In genomic region chr20:50245561-50246366, GRCh38 we compare ENCODE assay signal across 1 cellular context.
TF ChIP-seq lines count a peak whose summit lies in the region.

No MANE protein-coding gene starts in this region.

TF ChIP-seq in HepG2, 621 proteins besides CTCF, POLR2A, EP300 and RAD21 (continued from another document and continues in another):
- TF ChIP-seq, protein P1, sequence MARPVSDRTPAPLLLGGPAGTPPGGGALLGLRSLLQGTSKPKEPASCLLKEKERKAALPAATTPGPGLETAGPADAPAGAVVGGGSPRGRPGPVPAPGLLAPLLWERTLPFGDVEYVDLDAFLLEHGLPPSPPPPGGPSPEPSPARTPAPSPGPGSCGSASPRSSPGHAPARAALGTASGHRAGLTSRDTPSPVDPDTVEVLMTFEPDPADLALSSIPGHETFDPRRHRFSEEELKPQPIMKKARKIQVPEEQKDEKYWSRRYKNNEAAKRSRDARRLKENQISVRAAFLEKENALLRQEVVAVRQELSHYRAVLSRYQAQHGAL (CRISPR knock-in tag; IDR thresholded peaks at IDR 0.05; ENCODE audit: not compliant biosample characterization) = no peak
- TF ChIP-seq PITX1 (CRISPR knock-in tag; IDR thresholded peaks at IDR 0.05) (0 out of 2 replicates have a peak, but pooled peaks have one; percentile 34), MAFF (IDR thresholded peaks at IDR 0.05; ENCODE audit: low read depth, low read length) (peak; percentile 56), ZMYM2 (CRISPR knock-in tag; IDR thresholded peaks at IDR 0.05) (no peak), ZMYM4 (CRISPR knock-in tag; IDR thresholded peaks at IDR 0.05) (peak; percentile 19; the same call in 1 of the 2 replicates), ZXDC (CRISPR knock-in tag; IDR thresholded peaks at IDR 0.05) (no peak), CHD4 (IDR thresholded peaks at IDR 0.05; ENCODE audit: borderline replicate concordance, low read length) (peak; percentile 70), ZNF350 (CRISPR knock-in tag; IDR thresholded peaks at IDR 0.05; ENCODE audit: borderline replicate concordance, low read depth) (peak; percentile 25; the same call in 1 of the 2 replicates), HNRNPH1 (optimal IDR thresholded peaks at IDR 0.05; ENCODE audit: low read depth, low read length) (no peak), PHF8 (CRISPR knock-in tag; IDR thresholded peaks at IDR 0.05) (0 out of 2 replicates have a peak, but pooled peaks have one; percentile 20), SNAI1 (CRISPR knock-in tag; IDR thresholded peaks at IDR 0.05; ENCODE audit: borderline replicate concordance) (0 out of 2 replicates have a peak, but pooled peaks have one; percentile 55), NFKB2 (CRISPR knock-in tag; IDR thresholded peaks at IDR 0.05; ENCODE audit: borderline replicate concordance) (no peak), ZNF589 (CRISPR knock-in tag; conservative IDR thresholded peaks at IDR 0.05) (no peak), HDAC2 (CRISPR knock-in tag; IDR thresholded peaks at IDR 0.05) (0 out of 2 replicates have a peak, but pooled peaks have one; percentile 17), ZNF577 (CRISPR knock-in tag; IDR thresholded peaks at IDR 0.05; ENCODE audit: borderline replicate concordance, low read depth) (no peak), MAFK (conservative IDR thresholded peaks at IDR 0.05 in 1 of 2, IDR thresholded peaks at IDR 0.05 in 1 of 2; ENCODE audit: low read length in 2 of 2) (peak; percentile 71 to 80), SKI (IDR thresholded peaks at IDR 0.05; ENCODE audit: partially characterized antibody) (no peak), ZMAT5 (CRISPR knock-in tag; IDR thresholded peaks at IDR 0.05; ENCODE audit: borderline replicate concordance, low read depth) (no peak), ZNF75D (CRISPR knock-in tag; IDR thresholded peaks at IDR 0.05; ENCODE audit: borderline replicate concordance) (no peak), SSRP1 (CRISPR knock-in tag; IDR thresholded peaks at IDR 0.05) (0 out of 2 replicates have a peak, but pooled peaks have one; percentile 46), ZNF263 (CRISPR knock-in tag; IDR thresholded peaks at IDR 0.05) (0 out of 2 replicates have a peak, but pooled peaks have one; percentile 45), ZMYM3 (CRISPR knock-in tag; IDR thresholded peaks at IDR 0.05) (peak; percentile 79), ZNF556 (CRISPR knock-in tag; IDR thresholded peaks at IDR 0.05; ENCODE audit: borderline replicate concordance) (0 out of 2 replicates have a peak, but pooled peaks have one; percentile 18), ZBTB37 (CRISPR knock-in tag; IDR thresholded peaks at IDR 0.05) (no peak), ZNF562 (CRISPR knock-in tag; IDR thresholded peaks at IDR 0.05; ENCODE audit: borderline replicate concordance) (no peak), HNRNPK (IDR thresholded peaks at IDR 0.05; ENCODE audit: low read depth, low read length, poor library complexity, severe bottlenecking) (no peak), GPN1 (CRISPR knock-in tag; IDR thresholded peaks at IDR 0.05; ENCODE audit: borderline replicate concordance) (no peak), TBX2 (CRISPR knock-in tag; IDR thresholded peaks at IDR 0.05; ENCODE audit: borderline replicate concordance) (peak; percentile 34; the same call in 1 of the 2 replicates), ZNF776 (CRISPR knock-in tag; IDR thresholded peaks at IDR 0.05) (0 out of 2 replicates have a peak, but pooled peaks have one; percentile 13), HNF4G (IDR thresholded peaks at IDR 0.05; ENCODE audit: borderline replicate concordance, low read depth, low read length) (peak; percentile 17; the same call in 1 of the 2 replicates), HNF4G (CRISPR knock-in tag; IDR thresholded peaks at IDR 0.05; ENCODE audit: borderline replicate concordance, low read depth) (0 out of 2 replicates have a peak, but pooled peaks have one; percentile 43), IKZF4 (CRISPR knock-in tag; IDR thresholded peaks at IDR 0.05; ENCODE audit: borderline replicate concordance, low read depth, not compliant biosample characterization) (peak; percentile 46), IKZF1 (IDR thresholded peaks at IDR 0.05) (no peak), AHDC1 (CRISPR knock-in tag; IDR thresholded peaks at IDR 0.05; ENCODE audit: borderline replicate concordance) (no peak), EED (CRISPR knock-in tag; IDR thresholded peaks at IDR 0.05) (no peak), STAG1 (CRISPR knock-in tag; IDR thresholded peaks at IDR 0.05) (no peak), MTA1 (CRISPR knock-in tag; IDR thresholded peaks at IDR 0.05; ENCODE audit: borderline replicate concordance) (0 out of 2 replicates have a peak, but pooled peaks have one; percentile 6), ATRX (CRISPR knock-in tag; IDR thresholded peaks at IDR 0.05; ENCODE audit: borderline replicate concordance) (no peak), ZNF609 (CRISPR knock-in tag; IDR thresholded peaks at IDR 0.05; ENCODE audit: borderline replicate concordance) (no peak; the same call in 1 of the 2 replicates), ZNF629 (CRISPR knock-in tag; conservative IDR thresholded peaks at IDR 0.05) (peak; percentile 98), RCOR2 (CRISPR knock-in tag; IDR thresholded peaks at IDR 0.05) (peak; percentile 58; the same call in 1 of the 2 replicates), ZNF605 (CRISPR knock-in tag; IDR thresholded peaks at IDR 0.05) (0 out of 2 replicates have a peak, but pooled peaks have one; percentile 23)
- TF ChIP-seq, protein P2, sequence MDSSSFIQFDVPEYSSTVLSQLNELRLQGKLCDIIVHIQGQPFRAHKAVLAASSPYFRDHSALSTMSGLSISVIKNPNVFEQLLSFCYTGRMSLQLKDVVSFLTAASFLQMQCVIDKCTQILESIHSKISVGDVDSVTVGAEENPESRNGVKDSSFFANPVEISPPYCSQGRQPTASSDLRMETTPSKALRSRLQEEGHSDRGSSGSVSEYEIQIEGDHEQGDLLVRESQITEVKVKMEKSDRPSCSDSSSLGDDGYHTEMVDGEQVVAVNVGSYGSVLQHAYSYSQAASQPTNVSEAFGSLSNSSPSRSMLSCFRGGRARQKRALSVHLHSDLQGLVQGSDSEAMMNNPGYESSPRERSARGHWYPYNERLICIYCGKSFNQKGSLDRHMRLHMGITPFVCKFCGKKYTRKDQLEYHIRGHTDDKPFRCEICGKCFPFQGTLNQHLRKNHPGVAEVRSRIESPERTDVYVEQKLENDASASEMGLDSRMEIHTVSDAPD (CRISPR knock-in tag; IDR thresholded peaks at IDR 0.05) = 0 out of 2 replicates have a peak, but pooled peaks have one; percentile 34
- TF ChIP-seq, protein P3, sequence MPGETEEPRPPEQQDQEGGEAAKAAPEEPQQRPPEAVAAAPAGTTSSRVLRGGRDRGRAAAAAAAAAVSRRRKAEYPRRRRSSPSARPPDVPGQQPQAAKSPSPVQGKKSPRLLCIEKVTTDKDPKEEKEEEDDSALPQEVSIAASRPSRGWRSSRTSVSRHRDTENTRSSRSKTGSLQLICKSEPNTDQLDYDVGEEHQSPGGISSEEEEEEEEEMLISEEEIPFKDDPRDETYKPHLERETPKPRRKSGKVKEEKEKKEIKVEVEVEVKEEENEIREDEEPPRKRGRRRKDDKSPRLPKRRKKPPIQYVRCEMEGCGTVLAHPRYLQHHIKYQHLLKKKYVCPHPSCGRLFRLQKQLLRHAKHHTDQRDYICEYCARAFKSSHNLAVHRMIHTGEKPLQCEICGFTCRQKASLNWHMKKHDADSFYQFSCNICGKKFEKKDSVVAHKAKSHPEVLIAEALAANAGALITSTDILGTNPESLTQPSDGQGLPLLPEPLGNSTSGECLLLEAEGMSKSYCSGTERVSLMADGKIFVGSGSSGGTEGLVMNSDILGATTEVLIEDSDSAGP (CRISPR knock-in tag; IDR thresholded peaks at IDR 0.05; ENCODE audit: borderline replicate concordance) = peak; percentile 56; the same call in 1 of the 2 replicates
